8 cellular contexts compared by ENCODE assay signal in genomic region chr2:121071058-121071504, GRCh38.
DNase-seq lines count a peak whose midpoint lies in the region; ATAC-seq, FAIRE-seq and TF ChIP-seq lines count a peak whose summit lies in the region.

No MANE protein-coding gene starts in this region.

- TF ChIP-seq CTCF in bronchial epithelial cell (IDR thresholded peaks at IDR 0.05; ENCODE audit: insufficient read depth, low read length, severe bottlenecking) = peak; percentile 94
- peak; percentile 87 to 97 for TF ChIP-seq CTCF in left lung (IDR thresholded peaks at IDR 0.05)

- no peaks in the 10 kb centered on the region for H3K27me3 ChIP-seq in bronchial epithelial cell (ENCODE audit: control insufficient read depth, insufficient read depth, low read length)
- H3K27me3 ChIP-seq in left lung = peaks cover 2 to 73% of the 10 kb centered on the region in 2 donors

- no peaks in the 10 kb centered on the region for H3K4me1 ChIP-seq in left lung

- peak; percentile 68 for DNase-seq in activated effector memory CD4-positive, alpha-beta T cell treated with anti-CD3 and anti-CD28 coated beads, Interleukin-2, amount 50 U/mL, for 16 hours
- DNase-seq in activated effector memory CD4-positive, alpha-beta T cell treated with Interleukin-2 at 50 U/mL for 16 hours = no peak
- DNase-seq in KG1 (lab: John Stamatoyannopoulos, UW) = peak; percentile 21
- peak; percentile 53 for DNase-seq in SK-N-DZ (ENCODE audit: low spot score)
- peak; percentile 17 for DNase-seq in bronchial epithelial cell (ENCODE audit: low read depth)
- DNase-seq in left lung = peak; percentile 57 to 88
- peak; percentile 70 for DNase-seq in stimulated activated naive CD8-positive, alpha-beta T cell treated with anti-CD3 and anti-CD28 coated beads, Interleukin-15, Interleukin-2, amounts not matched to agents 100 U/mL and 50 U/mL, for 24 hours

- intact Hi-C loops in left lung (cut with DNase I) = loop anchor here (5.0 to 10.0 kb wide), 2 partner anchors 376 to 379 kb away; no protein-coding TSS in a partner anchor

- no peaks in the 10 kb centered on the region for H3K36me3 ChIP-seq in bronchial epithelial cell (ENCODE audit: control insufficient read depth, insufficient read depth, low read length)
- no peaks in the 10 kb centered on the region for H3K36me3 ChIP-seq in left lung

- H3K27ac ChIP-seq in left lung = no peak overlapping the region

- H3K4me3 ChIP-seq in bronchial epithelial cell (ENCODE audit: low read depth, low read length) (no peak overlapping the region), left lung (no peak overlapping the region)

- FAIRE-seq in bronchial epithelial cell (lab: Jason Lieb, UNC) = no peak

- ATAC-seq in left lung (peak; percentile 78), HG03469 (IDR thresholded peaks at IDR 0.05; ENCODE audit: unreplicated experiment) (no peak)
- no peak for ATAC-seq in stimulated activated naive CD8-positive, alpha-beta T cell treated with anti-CD3 and anti-CD28 coated beads, Interleukin-15, Interleukin-2, amounts not matched to agents 100 U/mL and 50 U/mL, for 24 hours

- H3K9me3 ChIP-seq in left lung = no peaks in the 10 kb centered on the region
